ENCODE assay signal across 15 cellular contexts in the genomic region with DNA sequence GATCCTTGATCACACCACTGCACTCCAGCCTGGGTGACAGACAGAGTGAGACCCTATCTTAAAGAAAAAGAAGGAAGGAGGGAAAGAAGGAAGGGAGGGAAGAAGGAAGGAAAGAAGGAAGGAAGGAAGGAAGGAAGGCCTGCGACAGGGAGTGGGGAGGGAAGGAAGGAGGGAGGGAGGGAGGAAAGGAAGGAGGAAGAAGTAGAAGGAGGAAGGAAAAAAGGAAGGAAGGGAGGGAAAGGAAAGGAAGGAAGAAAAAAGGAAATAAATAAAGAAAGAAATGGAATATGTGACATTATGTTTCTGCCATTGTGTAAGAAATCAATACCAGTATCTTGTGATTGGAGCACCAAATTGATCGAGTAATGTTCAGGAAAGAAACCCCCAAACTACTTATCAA. TPM values are rescaled to one million over a fixed set of nuclear protein-coding genes. Genes with fewer than 3 reads are reported as not detected.
DNase-seq lines count a peak whose midpoint lies in the region; ATAC-seq and TF ChIP-seq lines count a peak whose summit lies in the region.
"Had no signal": no experiment of that assay in that cellular context is flagged by ENCODE, and none has a peak within 500 bp of the region (broad histone marks: within the 10 kb centered on the region; RNA-seq: fewer than 3 reads in every experiment).

No MANE protein-coding gene starts in this region.

- H3K4me1 ChIP-seq in Loucy (ENCODE audit: insufficient read depth, low read length, poor library complexity, severe bottlenecking) (peaks cover 41% of the 10 kb centered on the region), gastroesophageal sphincter (peaks cover 43 to 99% (median 46%) of the 10 kb centered on the region in 3 donors), thoracic aorta (ENCODE audit: control insufficient read depth in 1 of 2, low read depth in 2 of 2) (peaks cover 52 to 95% of the 10 kb centered on the region in 2 donors), tibial nerve (peaks cover 0 to 77% (median 22%) of the 10 kb centered on the region in 4 donors)

- no peaks in the 10 kb centered on the region for H3K27me3 Mint-ChIP-seq in activated T-cell treated with anti-CD3 and anti-CD28 coated beads, Interleukin-2, amount 50 U/mL, for 24 hours

- H3K9me3 Mint-ChIP-seq in activated T-cell treated with anti-CD3 and anti-CD28 coated beads, Interleukin-2, amount 50 U/mL, for 24 hours: no peaks in the 10 kb centered on the region

- 0 out of 2 replicates have a peak, but pooled peaks cover 4% of the 10 kb centered on the region for H3K79me2 ChIP-seq in Loucy (ENCODE audit: insufficient read depth, low read length)

- no peak overlapping the region for H3K4me3 Mint-ChIP-seq in activated T-cell treated with anti-CD3 and anti-CD28 coated beads, Interleukin-2, amount 50 U/mL, for 24 hours

- H3K4me3 ChIP-seq in Loucy (ENCODE audit: low read length, poor library complexity, severe bottlenecking): no peak overlapping the region
- H3K4me3 ChIP-seq in gastroesophageal sphincter: no peak overlapping the region
- no peak overlapping the region for H3K4me3 ChIP-seq in thoracic aorta
- no peak overlapping the region for H3K4me3 ChIP-seq in tibial nerve
- H3K4me3 ChIP-seq: BLaER1, MG63 had no signal

- H3K9me3 ChIP-seq in Loucy (ENCODE audit: insufficient read depth, low read depth, low read length) (no peaks in the 10 kb centered on the region), gastroesophageal sphincter (no peaks in the 10 kb centered on the region), thoracic aorta (no peaks in the 10 kb centered on the region), tibial nerve (no peaks in the 10 kb centered on the region)
- H3K9me3 ChIP-seq: BLaER1, MG63 had no signal

- no peaks in the 10 kb centered on the region for H3F3A ChIP-seq in Loucy (ENCODE audit: low read depth)

- no peak for TF ChIP-seq EP300 in gastroesophageal sphincter (IDR thresholded peaks at IDR 0.05)
- TF ChIP-seq EP300 in tibial nerve (IDR thresholded peaks at IDR 0.05): no peak

- no peaks in the 10 kb centered on the region for H4K20me1 ChIP-seq in Loucy (ENCODE audit: insufficient read depth, low read length, poor library complexity, severe bottlenecking)
- H4K20me1 ChIP-seq: BLaER1 had no signal

- WGBS in gastroesophageal sphincter (ENCODE audit: low coverage in 1 of 2), 2 donors: 58 to 60% methylated on average over 2 of the region's 2 CpGs
- WGBS in tibial nerve, 2 donors: 87 to 91% methylated on average over 2 of the region's 2 CpGs

- H3K27ac ChIP-seq in gastroesophageal sphincter: peak overlapping the region; percentile 25 to 69 (median 64)
- peak overlapping the region; percentile 84 to 91 for H3K27ac ChIP-seq in thoracic aorta
- H3K27ac ChIP-seq in tibial nerve: no peak overlapping the region
- H3K27ac ChIP-seq: BLaER1, KMS-11 had no signal

- peaks cover 62% of the 10 kb centered on the region for H3K4me1 Mint-ChIP-seq in activated T-cell treated with anti-CD3 and anti-CD28 coated beads, Interleukin-2, amount 50 U/mL, for 24 hours (ENCODE audit: low read depth)

- no peak overlapping the region for H2AFZ ChIP-seq in Loucy (ENCODE audit: low read length)

- H3K27me3 ChIP-seq in Loucy (ENCODE audit: insufficient read depth, low read length, poor library complexity, severe bottlenecking) (no peaks in the 10 kb centered on the region), gastroesophageal sphincter (no peaks in the 10 kb centered on the region), thoracic aorta (replicated peaks; ENCODE audit: insufficient read depth) (no peaks in the 10 kb centered on the region), tibial nerve (no peaks in the 10 kb centered on the region)
- H3K27me3 ChIP-seq: BLaER1, MG63 had no signal

- H3K27ac Mint-ChIP-seq in activated T-cell treated with anti-CD3 and anti-CD28 coated beads, Interleukin-2, amount 50 U/mL, for 24 hours: peak overlapping the region; percentile 81

- H3K36me3 Mint-ChIP-seq in activated T-cell treated with anti-CD3 and anti-CD28 coated beads, Interleukin-2, amount 50 U/mL, for 24 hours (ENCODE audit: low read depth): peaks cover 3% of the 10 kb centered on the region

- H3K36me3 ChIP-seq in Loucy (ENCODE audit: insufficient read depth, low read length) (no peaks in the 10 kb centered on the region), gastroesophageal sphincter (no peaks in the 10 kb centered on the region), thoracic aorta (no peaks in the 10 kb centered on the region), tibial nerve (no peaks in the 10 kb centered on the region)
- H3K36me3 ChIP-seq: BLaER1 had no signal

- peak overlapping the region; percentile 47 for H3K4me2 ChIP-seq in Loucy (ENCODE audit: low read depth, low read length, poor library complexity, severe bottlenecking)
- H3K4me2 ChIP-seq: BLaER1, KMS-11 had no signal

- no peak for TF ChIP-seq POLR2A in gastroesophageal sphincter (IDR thresholded peaks at IDR 0.05)
- no peak for TF ChIP-seq POLR2A in tibial nerve (IDR thresholded peaks at IDR 0.05)

- H3K9ac ChIP-seq in Loucy (ENCODE audit: low read depth, low read length, poor library complexity, severe bottlenecking): no peak overlapping the region
- H3K9ac ChIP-seq: BLaER1, KMS-11 had no signal

- DNase-seq in activated T-cell treated with anti-CD3 and anti-CD28 coated beads, Interleukin-2, amount 50 U/mL, for 24 hours: no peak
- no peak for DNase-seq in activated T-cell treated with anti-CD3 and anti-CD28 coated beads, Interleukin-2, amount 50 U/mL, for 48 hours
- no peak for DNase-seq in thoracic aorta (ENCODE audit: low spot score)
- DNase-seq in NCI-H510A treated with DMSO at 0.1 percent for 48 hours (lab: John Stamatoyannopoulos, UW): no peak
- no peak for DNase-seq in NCI-H1694 (lab: John Stamatoyannopoulos, UW)
- DNase-seq in tibial nerve (ENCODE audit: low spot score in 2 of 2): no peak
- DNase-seq: GOT3, MG63, NCI-H1092 treated with DMSO at 0.1 percent for 48 hours, NCI-H526 treated with DMSO at 0.1 percent for 48 hours, SHP77 had no signal

- no peak for ATAC-seq in gastroesophageal sphincter
- no peak for ATAC-seq in thoracic aorta (ENCODE audit: insufficient number of reproducible peaks, low FRiP score, low read depth)

- no peaks in the 10 kb centered on the region for H3K9me2 ChIP-seq in Loucy (replicated peaks; ENCODE audit: low read depth, low read length)

- TF ChIP-seq CTCF in Loucy (conservative IDR thresholded peaks at IDR 0.05; ENCODE audit: low read length): no peak
- TF ChIP-seq CTCF in gastroesophageal sphincter (IDR thresholded peaks at IDR 0.05): no peak
- no peak for TF ChIP-seq CTCF in thoracic aorta (IDR thresholded peaks at IDR 0.05)
- no peak for TF ChIP-seq CTCF in tibial nerve (IDR thresholded peaks at IDR 0.05)

RNA-seq across cellular contexts. Expression of gene PHACTR2, which starts 16.2 kb away (rescaled TPM):
- total RNA-seq in gastroesophageal sphincter (100 to 1,000 TPM in 1 of 4 donors, 10 to 100 TPM in 3; 61.3 to 122 (median 86.0) TPM), thoracic aorta (10 to 100 TPM; 68.5 to 87.7 TPM), tibial nerve (100 to 1,000 TPM in 2 of 4 donors, 10 to 100 TPM in 2; 76.2 to 110 (median 98.2) TPM)

Comparison
In these comparisons a context has a peak if more than half of its experiments do, and no peak if none do; other contexts are left out.
1. H3K27ac ChIP-seq: peak in gastroesophageal sphincter (4 of 4) and thoracic aorta (2 of 2); none in tibial nerve (0 of 4).